36 cellular contexts compared by ENCODE assay signal in genomic region chr2:157922815-157923214, GRCh38.
"Had no signal": no experiment of that assay in that cellular context is flagged by ENCODE, and none has a peak within 500 bp of the region (broad histone marks: within the 10 kb centered on the region; RNA-seq: fewer than 3 reads in every experiment).

No MANE protein-coding gene starts in this region.

- ATAC-seq: activated CD4-positive, CD25-positive, alpha-beta regulatory T cell treated with anti-CD3 and anti-CD28 coated beads, Interleukin-2, amount 50 U/mL, for 24 hours; activated CD8-positive, alpha-beta memory T cell treated with anti-CD3 and anti-CD28 coated beads, Interleukin-2, amount 10 ng/mL, durations not matched to agents 7 days and 5 days; PC-3; WTC11 had no signal

- H3K4me3 ChIP-seq: cardiac muscle cell, Peyer's patch, SJSA1 had no signal

- H3K4me3 Mint-ChIP-seq: activated CD4-positive, alpha-beta memory T cell treated with anti-CD3 and anti-CD28 coated beads, Interleukin-2, amount 10 ng/mL, durations not matched to agents 7 days and 5 days; activated CD8-positive, alpha-beta memory T cell treated with anti-CD3 and anti-CD28 coated beads, Interleukin-2, amount 10 ng/mL, durations not matched to agents 7 days and 5 days; activated naive CD8-positive, alpha-beta T cell treated with anti-CD3 and anti-CD28 coated beads for 36 hours; central memory CD8-positive, alpha-beta T cell; T-helper 1 cell treated with Interleukin-12 subunit alpha and Interleukin-12 subunit beta and Interleukin-4 antibody, amounts not matched to agents 30 μg/mL and 1 μg/mL, for 36 hours; T-helper 2 cell treated with Interferon-gamma antibody and Interleukin-4, amounts not matched to agents 5 μg/mL and 100 μg/mL, for 36 hours; WTC11 had no signal

- H3K9me3 ChIP-seq: Peyer's patch, SJSA1, SK-N-SH had no signal

- H3K9me3 Mint-ChIP-seq: activated CD4-positive, alpha-beta memory T cell treated with anti-CD3 and anti-CD28 coated beads, Interleukin-2, amount 10 ng/mL, durations not matched to agents 7 days and 5 days; activated naive CD8-positive, alpha-beta T cell treated with anti-CD3 and anti-CD28 coated beads for 36 hours; central memory CD8-positive, alpha-beta T cell; T-helper 1 cell treated with Interleukin-12 subunit alpha and Interleukin-12 subunit beta and Interleukin-4 antibody, amounts not matched to agents 30 μg/mL and 1 μg/mL, for 36 hours; T-helper 2 cell treated with Interferon-gamma antibody and Interleukin-4, amounts not matched to agents 5 μg/mL and 100 μg/mL, for 36 hours had no signal

- H3K27ac ChIP-seq: cardiac muscle cell, KMS-11, Peyer's patch, SJSA1 had no signal

- H3K36me3 Mint-ChIP-seq: activated CD8-positive, alpha-beta memory T cell treated with anti-CD3 and anti-CD28 coated beads, Interleukin-2, amount 10 ng/mL, durations not matched to agents 7 days and 5 days; activated naive CD8-positive, alpha-beta T cell treated with anti-CD3 and anti-CD28 coated beads for 36 hours had no signal

- H3K27me3 ChIP-seq: cardiac muscle cell, Peyer's patch, SJSA1 had no signal

- DNase-seq: activated CD4-positive, alpha-beta memory T cell treated with anti-CD3 and anti-CD28 coated beads, Interleukin-2, amount 10 ng/mL, durations not matched to agents 7 days and 5 days; activated CD4-positive, alpha-beta T cell treated with anti-CD3 and anti-CD28 coated beads for 4 hours; activated CD4-positive, alpha-beta T cell treated with anti-CD3 and anti-CD28 coated beads, Interleukin-2, amount 50 U/mL, for 1 hour; activated CD8-positive, alpha-beta memory T cell treated with anti-CD3 and anti-CD28 coated beads for 24 hours; activated CD8-positive, alpha-beta memory T cell treated with anti-CD3 and anti-CD28 coated beads, Interleukin-2, amount 10 ng/mL, durations not matched to agents 7 days and 5 days; activated CD8-positive, alpha-beta memory T cell treated with anti-CD3 and anti-CD28 coated beads, Interleukin-2, amount 50 U/mL, for 48 hours; activated effector memory CD4-positive, alpha-beta T cell treated with anti-CD3 and anti-CD28 coated beads, Interleukin-2, amount 50 U/mL, for 16 hours; activated naive CD4-positive, alpha-beta T cell; activated naive CD4-positive, alpha-beta T cell treated with anti-CD3 and anti-CD28 coated beads, Interleukin-2, amount 50 U/mL, for 16 hours; activated naive CD8-positive, alpha-beta T cell treated with anti-CD3 and anti-CD28 coated beads for 36 hours; activated T-cell treated with anti-CD3 and anti-CD28 coated beads, Interleukin-2, amount 50 U/mL, for 1 hour; amniotic stem cell; aorta; MM.1S; MV-4-11; NCI-H1092; NCI-H1436 treated with DMSO at 0.1 percent for 48 hours; NCI-H1694 treated with DMSO at 0.1 percent for 48 hours; NCI-H2029; NCI-H345; NCI-H526; NCI-H748 treated with DMSO at 0.1 percent for 48 hours; NK-92 treated with Interleukin-12 subunit alpha and Interleukin-12 subunit beta, amount 100 ng/mL, for 24 hours; PC-3; Peyer's patch; RPMI8226; SHP77 treated with DMSO at 0.1 percent for 48 hours; SK-N-SH had no signal

- H3K4me1 ChIP-seq: Peyer's patch had no signal

- H3K27ac Mint-ChIP-seq: activated CD4-positive, alpha-beta memory T cell treated with anti-CD3 and anti-CD28 coated beads, Interleukin-2, amount 10 ng/mL, durations not matched to agents 7 days and 5 days; activated CD8-positive, alpha-beta memory T cell treated with anti-CD3 and anti-CD28 coated beads, Interleukin-2, amount 10 ng/mL, durations not matched to agents 7 days and 5 days; activated naive CD8-positive, alpha-beta T cell treated with anti-CD3 and anti-CD28 coated beads for 36 hours; T-helper 1 cell treated with Interleukin-12 subunit alpha and Interleukin-12 subunit beta and Interleukin-4 antibody, amounts not matched to agents 30 μg/mL and 1 μg/mL, for 36 hours; T-helper 2 cell treated with Interferon-gamma antibody and Interleukin-4, amounts not matched to agents 5 μg/mL and 100 μg/mL, for 36 hours; WTC11 had no signal

- H3K36me3 ChIP-seq: cardiac muscle cell, Peyer's patch, SJSA1 had no signal

- H3K4me1 Mint-ChIP-seq: activated CD8-positive, alpha-beta memory T cell treated with anti-CD3 and anti-CD28 coated beads, Interleukin-2, amount 10 ng/mL, durations not matched to agents 7 days and 5 days; activated naive CD8-positive, alpha-beta T cell treated with anti-CD3 and anti-CD28 coated beads for 36 hours; central memory CD8-positive, alpha-beta T cell had no signal

- H3K27me3 Mint-ChIP-seq: activated CD4-positive, alpha-beta memory T cell treated with anti-CD3 and anti-CD28 coated beads, Interleukin-2, amount 10 ng/mL, durations not matched to agents 7 days and 5 days; activated CD8-positive, alpha-beta memory T cell treated with anti-CD3 and anti-CD28 coated beads, Interleukin-2, amount 10 ng/mL, durations not matched to agents 7 days and 5 days; central memory CD8-positive, alpha-beta T cell had no signal
